ENCODE assay signal across 33 cellular contexts in genomic region chr15:72737723-72738122, GRCh38. TPM values are rescaled to one million over a fixed set of nuclear protein-coding genes. Genes with fewer than 3 reads are reported as not detected.
DNase-seq lines count a peak whose midpoint lies in the region; ATAC-seq and TF ChIP-seq lines count a peak whose summit lies in the region.
"Had no signal": no experiment of that assay in that cellular context is flagged by ENCODE, and none has a peak within 500 bp of the region (broad histone marks: within the 10 kb centered on the region; RNA-seq: fewer than 3 reads in every experiment).

No MANE protein-coding gene starts in this region.

- intact Hi-C loops in mammary epithelial cell (cut with micrococcal nuclease), result no loop called here
- intact Hi-C loops in MCF 10A (cut with micrococcal nuclease), result no loop called here

- H4K20me1 ChIP-seq in mammary epithelial cell (ENCODE audit: insufficient read depth, low read length), result no peaks in the 10 kb centered on the region
- no peaks in the 10 kb centered on the region for H4K20me1 ChIP-seq in MM.1S (ENCODE audit: insufficient read depth, low read length)

- no peaks in the 10 kb centered on the region for H3K4me1 Mint-ChIP-seq in MCF 10A (ENCODE audit: insufficient read depth, unreplicated experiment)
- H3K4me1 Mint-ChIP-seq in stimulated activated effector memory CD8-positive, alpha-beta T cell treated with anti-CD3 and anti-CD28 coated beads, Interleukin-12 subunit alpha, Interleukin-12 subunit beta, amount 100 ng/mL, for 72 hours, result peaks cover 44% of the 10 kb centered on the region

- DNase-seq in mammary epithelial cell (peak; percentile 4), MCF 10A (ENCODE audit: unreplicated experiment) (no peak), MM.1S (peak; percentile 72), choroid plexus epithelial cell (ENCODE audit: low read depth) (peak; percentile 15), left lobe of liver (ENCODE audit: low spot score) (no peak), HPDE6-E6E7 (ENCODE audit: extremely low spot score) (no peak)
- no peak for DNase-seq in stimulated activated effector memory CD8-positive, alpha-beta T cell treated with anti-CD3 and anti-CD28 coated beads, Interleukin-12 subunit alpha, Interleukin-12 subunit beta, amount 100 ng/mL, for 72 hours (ENCODE audit: low spot score in 2 of 2)
- DNase-seq: CD8-positive, alpha-beta T cell; cortex of kidney; DMS 273 treated with DMSO at 0.1 percent for 48 hours; effector memory CD4-positive, alpha-beta T cell; foreskin fibroblast; head of caudate nucleus; islet precursor cell; left ventricle myocardium inferior; mesendoderm; NCI-H1105; NCI-H187 treated with DMSO at 0.1 percent for 48 hours; NCI-H510A treated with DMSO at 0.1 percent for 48 hours; SK-N-SH; stimulated activated CD4-positive, alpha-beta T cell treated with anti-CD3 and anti-CD28 coated beads, Interleukin-1b, Interleukin-23, amount 100 ng/mL, for 48 hours; T-helper 17 cell; thyroid gland; uterus had no signal

- H3K4me2 ChIP-seq in mammary epithelial cell (ENCODE audit: insufficient read depth, low read depth, low read length) (no peak overlapping the region), MM.1S (ENCODE audit: low read depth, low read length) (peak overlapping the region; percentile 19; the same call in 1 of the 2 replicates)
- H3K4me2 ChIP-seq: SK-N-SH had no signal

- H3K36me3 Mint-ChIP-seq in MCF 10A (ENCODE audit: insufficient read depth, unreplicated experiment), result peaks cover 63% of the 10 kb centered on the region
- peaks cover 43% of the 10 kb centered on the region for H3K36me3 Mint-ChIP-seq in stimulated activated effector memory CD8-positive, alpha-beta T cell treated with anti-CD3 and anti-CD28 coated beads, Interleukin-12 subunit alpha, Interleukin-12 subunit beta, amount 100 ng/mL, for 72 hours

- POLR2A ChIA-PET in MCF 10A (lab: Yijun Ruan, JAX), result no interaction called here

- H3K9ac ChIP-seq in mammary epithelial cell (ENCODE audit: insufficient read depth, low read length), result no peak overlapping the region
- H3K9ac ChIP-seq in MM.1S (ENCODE audit: low read length), result peak overlapping the region; percentile 4; the same call in 1 of the 2 replicates
- H3K9ac ChIP-seq: SK-N-SH had no signal

- no peaks in the 10 kb centered on the region for H3K9me2 ChIP-seq in MM.1S (replicated peaks; ENCODE audit: insufficient read depth, low read length)
- H3K9me2 ChIP-seq: SK-N-SH had no signal

- H3K4me3 ChIP-seq in mammary epithelial cell (replicated peaks in 1 of 3; ENCODE audit: insufficient read depth in 1 of 3, low read depth in 2 of 3, low read length in 3 of 3) (no peak overlapping the region), MM.1S (ENCODE audit: low read length) (no peak overlapping the region), choroid plexus epithelial cell (ENCODE audit: low read depth, low read length) (no peak overlapping the region)
- H3K4me3 ChIP-seq: breast epithelium, HAP-1, left ventricle myocardium inferior, right atrium auricular region, thyroid gland, uterus had no signal

- no peaks in the 10 kb centered on the region for H3K9me3 Mint-ChIP-seq in MCF 10A (ENCODE audit: unreplicated experiment)
- H3K9me3 Mint-ChIP-seq in stimulated activated effector memory CD8-positive, alpha-beta T cell treated with anti-CD3 and anti-CD28 coated beads, Interleukin-12 subunit alpha, Interleukin-12 subunit beta, amount 100 ng/mL, for 72 hours, result no peaks in the 10 kb centered on the region
- H3K9me3 Mint-ChIP-seq: activated T-helper 2 cell treated with anti-CD3 and anti-CD28 coated beads, Interferon-gamma antibody, Interleukin-2, Interleukin-4, amounts not matched to agents 10 μg/mL and 5 μg/mL and 100 μg/mL, durations not matched to agents 14 hours and 24 hours and 36 hours; CD8-positive, alpha-beta T cell had no signal

- H3K36me3 ChIP-seq in mammary epithelial cell (ENCODE audit: insufficient read depth, low read length) (peaks cover 2% of the 10 kb centered on the region), MM.1S (replicated peaks; ENCODE audit: insufficient read depth, low read length) (no peaks in the 10 kb centered on the region; the same call in 1 of the 2 replicates)
- H3K36me3 ChIP-seq: uterus had no signal

- CTCF ChIA-PET in mammary epithelial cell (lab: Charles Lee; ENCODE audit: low non-redundant PET), result interaction anchor here (0.6 kb wide), 1 partner anchor 464 kb away, joined by 7 read pairs; no protein-coding TSS in a partner anchor
- CTCF ChIA-PET in MCF 10A (lab: Yijun Ruan, JAX), result interaction anchor here (5.9 kb wide), 1 partner anchor 15 kb away, joined by 26 read pairs; no protein-coding TSS in a partner anchor

- H3K27ac ChIP-seq in mammary epithelial cell (ENCODE audit: insufficient read depth, low read depth, low read length), result no peak overlapping the region
- peak overlapping the region; percentile 50; the same call in 1 of the 2 replicates for H3K27ac ChIP-seq in MM.1S (ENCODE audit: low read length)
- H3K27ac ChIP-seq: breast epithelium, left ventricle myocardium inferior, right atrium auricular region, thyroid gland, uterus had no signal

- 100% methylated on average over 1 of the region's 1 CpG for WGBS in mammary epithelial cell (ENCODE audit: low coverage, missing lambda C conversion rate)

- in situ Hi-C loops in mammary epithelial cell (cut with MboI; ENCODE audit: low sequenced_read_pairs in 2 of 2), result no loop called here

- no peak for ATAC-seq in stimulated activated effector memory CD8-positive, alpha-beta T cell treated with anti-CD3 and anti-CD28 coated beads, Interleukin-12 subunit alpha, Interleukin-12 subunit beta, amount 100 ng/mL, for 72 hours
- no peak for ATAC-seq in GM21825 (IDR thresholded peaks at IDR 0.05; ENCODE audit: unreplicated experiment)
- no peak for ATAC-seq in left lobe of liver
- ATAC-seq: CD8-positive, alpha-beta T cell; Right ventricle myocardium inferior; T-helper 17 cell had no signal

- no peaks in the 10 kb centered on the region for H3K79me2 ChIP-seq in mammary epithelial cell (ENCODE audit: insufficient read depth, low read length)
- peaks cover 11% of the 10 kb centered on the region; the same call in 1 of the 2 replicates for H3K79me2 ChIP-seq in MM.1S (ENCODE audit: low read length)

- H3F3A ChIP-seq in MM.1S (ENCODE audit: insufficient read depth, low read length), result peaks cover 30% of the 10 kb centered on the region

- H3K9me3 ChIP-seq in mammary epithelial cell (replicated peaks; ENCODE audit: insufficient read depth, low read length), result no peaks in the 10 kb centered on the region
- H3K9me3 ChIP-seq in MM.1S (replicated peaks; ENCODE audit: insufficient read depth, low read length), result no peaks in the 10 kb centered on the region
- H3K9me3 ChIP-seq: breast epithelium, HAP-1, left ventricle myocardium inferior, right atrium auricular region, SK-N-SH, thyroid gland, uterus had no signal

- H2AFZ ChIP-seq in mammary epithelial cell (ENCODE audit: low read depth, low read length), result no peak overlapping the region
- H2AFZ ChIP-seq in MM.1S (ENCODE audit: low read length), result no peak overlapping the region

- H3K27me3 Mint-ChIP-seq in MCF 10A (ENCODE audit: insufficient read depth, unreplicated experiment), result no peaks in the 10 kb centered on the region
- H3K27me3 Mint-ChIP-seq: activated naive CD4-positive, alpha-beta T cell treated with anti-CD3 and anti-CD28 coated beads, Interleukin-2, amount 50 U/mL, for 24 hours; T-helper 17 cell had no signal

- dilution Hi-C loops in mammary epithelial cell (cut with HindIII; ENCODE audit: low sequenced_read_pairs), result no loop called here

- no peak overlapping the region for H3K27ac Mint-ChIP-seq in MCF 10A (ENCODE audit: low read depth, unreplicated experiment)
- peak overlapping the region; percentile 63 for H3K27ac Mint-ChIP-seq in stimulated activated effector memory CD8-positive, alpha-beta T cell treated with anti-CD3 and anti-CD28 coated beads, Interleukin-12 subunit alpha, Interleukin-12 subunit beta, amount 100 ng/mL, for 72 hours
- H3K27ac Mint-ChIP-seq: activated naive CD4-positive, alpha-beta T cell treated with anti-CD3 and anti-CD28 coated beads, Interleukin-2, amount 50 U/mL, for 24 hours; activated T-helper 2 cell treated with anti-CD3 and anti-CD28 coated beads, Interferon-gamma antibody, Interleukin-2, Interleukin-4, amounts not matched to agents 10 μg/mL and 5 μg/mL and 100 μg/mL, durations not matched to agents 14 hours and 24 hours and 36 hours had no signal

- BruUV-seq in mammary epithelial cell (replicated peaks; lab: Mats Ljungman, UMichigan), result TSS peak; percentile 14
- BruUV-seq in MCF 10A (replicated peaks; lab: Mats Ljungman, UMichigan), result no TSS peak

- H3K27me3 ChIP-seq in mammary epithelial cell (ENCODE audit: insufficient read depth, low read length) (no peaks in the 10 kb centered on the region), MM.1S (replicated peaks; ENCODE audit: insufficient read depth, low read length) (no peaks in the 10 kb centered on the region)
- H3K27me3 ChIP-seq: breast epithelium, right atrium auricular region, thyroid gland, uterus had no signal

- H3K4me1 ChIP-seq in mammary epithelial cell (ENCODE audit: insufficient read depth, low read length) (no peaks in the 10 kb centered on the region), MM.1S (ENCODE audit: low read length) (peaks cover 68% of the 10 kb centered on the region)
- H3K4me1 ChIP-seq: breast epithelium, left ventricle myocardium inferior, right atrium auricular region, thyroid gland, uterus had no signal

- no peak for TF ChIP-seq CTCF in mammary epithelial cell (conservative IDR thresholded peaks at IDR 0.05 in 1 of 2, IDR thresholded peaks at IDR 0.05 in 1 of 2; ENCODE audit: extremely low read depth in 1 of 2, insufficient read depth in 1 of 2, low read depth in 1 of 2, low read length in 2 of 2)
- TF ChIP-seq CTCF in MCF 10A (IDR thresholded peaks at IDR 0.05; ENCODE audit: unreplicated experiment), result no peak
- no peak for TF ChIP-seq CTCF in MM.1S (IDR thresholded peaks at IDR 0.05; ENCODE audit: low read length)
- no peak for TF ChIP-seq CTCF in choroid plexus epithelial cell (conservative IDR thresholded peaks at IDR 0.05; ENCODE audit: low read depth, low read length)

- H3K4me3 Mint-ChIP-seq in MCF 10A (ENCODE audit: unreplicated experiment), result no peak overlapping the region
- no peak overlapping the region for H3K4me3 Mint-ChIP-seq in stimulated activated effector memory CD8-positive, alpha-beta T cell treated with anti-CD3 and anti-CD28 coated beads, Interleukin-12 subunit alpha, Interleukin-12 subunit beta, amount 100 ng/mL, for 72 hours
- H3K4me3 Mint-ChIP-seq: activated naive CD4-positive, alpha-beta T cell treated with anti-CD3 and anti-CD28 coated beads, Interleukin-2, amount 50 U/mL, for 24 hours; CD8-positive, alpha-beta T cell; T-helper 17 cell had no signal

RNA-seq across cellular contexts. Expression of gene ADPGK, which starts 45.8 kb away (rescaled TPM):
- total RNA-seq in mammary epithelial cell, result 10 to 100 TPM; 39.7 to 46.9 TPM
- polyA plus RNA-seq in mammary epithelial cell, result 48.5 TPM
- polyA minus RNA-seq in mammary epithelial cell, result 60.2 TPM
- 41.6 and 53.7 TPM in 2 replicates for total RNA-seq in MCF 10A (2022)
- total RNA-seq in left lobe of liver, result 17.8 TPM

RNA-seq across cellular contexts. Expression of gene BBS4, which starts 51.7 kb away (rescaled TPM):
- total RNA-seq in mammary epithelial cell, result 10 to 100 TPM; 12.9 to 19.2 TPM
- 11.3 TPM for polyA plus RNA-seq in mammary epithelial cell
- polyA minus RNA-seq in mammary epithelial cell, result 95.6 TPM
- 17.3 and 18.9 TPM in 2 replicates for total RNA-seq in MCF 10A (2022)
- 8.0 TPM for total RNA-seq in left lobe of liver

RNA-seq across cellular contexts. Expression of gene HIGD2B, which starts 51.7 kb away (rescaled TPM):
- not detected for total RNA-seq in mammary epithelial cell
- polyA plus RNA-seq in mammary epithelial cell, result not detected
- polyA minus RNA-seq in mammary epithelial cell, result not detected
- total RNA-seq in MCF 10A (2022), result not detected in 2 replicates
- total RNA-seq in left lobe of liver, result not detected
- total RNA-seq: breast epithelium, left ventricle myocardium inferior, M059J, right atrium auricular region, Right ventricle myocardium inferior, uterus had no signal
- polyA plus RNA-seq: esophagus, SK-N-SH had no signal

Comparison
In these comparisons a context has a peak if more than half of its experiments do, and no peak if none do; other contexts are left out.
1. DNase-seq: peak in mammary epithelial cell (single experiment), MM.1S (single experiment) and choroid plexus epithelial cell (single experiment); none in MCF 10A (single experiment), stimulated activated effector memory CD8-positive, alpha-beta T cell treated with anti-CD3 and anti-CD28 coated beads, Interleukin-12 subunit alpha, Interleukin-12 subunit beta, amount 100 ng/mL, for 72 hours (0 of 2), left lobe of liver (single experiment) and HPDE6-E6E7 (single experiment).